ENCODE assay signal across 9 cellular contexts in genomic region chr1:75908717-75909152, GRCh38. TPM values are rescaled to one million over a fixed set of nuclear protein-coding genes. Genes with fewer than 3 reads are reported as not detected.
DNase-seq lines count a peak whose midpoint lies in the region; ATAC-seq and TF ChIP-seq lines count a peak whose summit lies in the region.
"Had no signal": no experiment of that assay in that cellular context is flagged by ENCODE, and none has a peak within 500 bp of the region (broad histone marks: within the 10 kb centered on the region; RNA-seq: fewer than 3 reads in every experiment).

No MANE protein-coding gene starts in this region.

- no peaks in the 10 kb centered on the region for H3K4me1 Mint-ChIP-seq in endothelial cell (ENCODE audit: unreplicated experiment)
- H3K4me1 Mint-ChIP-seq in activated CD8-positive, alpha-beta T cell treated with anti-CD3 and anti-CD28 coated beads, Interleukin-2, amount 10 ng/mL, durations not matched to agents 7 days and 5 days (ENCODE audit: low read depth), result no peaks in the 10 kb centered on the region
- H3K4me1 Mint-ChIP-seq: CD4-positive, CD25-positive, alpha-beta regulatory T cell had no signal

- H3K4me3 Mint-ChIP-seq in endothelial cell (ENCODE audit: unreplicated experiment), result no peak overlapping the region
- no peak overlapping the region for H3K4me3 Mint-ChIP-seq in activated CD8-positive, alpha-beta T cell treated with anti-CD3 and anti-CD28 coated beads, Interleukin-2, amount 10 ng/mL, durations not matched to agents 7 days and 5 days
- H3K4me3 Mint-ChIP-seq: CD4-positive, CD25-positive, alpha-beta regulatory T cell had no signal

- no peaks in the 10 kb centered on the region for H3K36me3 Mint-ChIP-seq in endothelial cell (ENCODE audit: low read depth, unreplicated experiment)
- H3K36me3 Mint-ChIP-seq in activated CD8-positive, alpha-beta T cell treated with anti-CD3 and anti-CD28 coated beads, Interleukin-2, amount 10 ng/mL, durations not matched to agents 7 days and 5 days (ENCODE audit: low read depth), result no peaks in the 10 kb centered on the region
- H3K36me3 Mint-ChIP-seq: CD4-positive, CD25-positive, alpha-beta regulatory T cell had no signal

- no peaks in the 10 kb centered on the region for H3K9me3 ChIP-seq in skeletal muscle satellite cell (replicated peaks; ENCODE audit: low read length)

- peak; percentile 78 for ATAC-seq in HG03139 (IDR thresholded peaks at IDR 0.05; ENCODE audit: unreplicated experiment)
- no peak for ATAC-seq in activated CD8-positive, alpha-beta T cell treated with anti-CD3 and anti-CD28 coated beads, Interleukin-2, amount 10 ng/mL, durations not matched to agents 7 days and 5 days

- peaks cover 4% of the 10 kb centered on the region for H3K27me3 ChIP-seq in skeletal muscle satellite cell (ENCODE audit: control insufficient read depth, insufficient read depth, low read length)

- no peaks in the 10 kb centered on the region for H3K27me3 Mint-ChIP-seq in endothelial cell (ENCODE audit: unreplicated experiment)
- no peaks in the 10 kb centered on the region for H3K27me3 Mint-ChIP-seq in activated CD8-positive, alpha-beta T cell treated with anti-CD3 and anti-CD28 coated beads, Interleukin-2, amount 10 ng/mL, durations not matched to agents 7 days and 5 days (ENCODE audit: low read depth)

- H3K9ac ChIP-seq in skeletal muscle satellite cell (ENCODE audit: low read depth, low read length), result no peak overlapping the region

- peak overlapping the region; percentile 33 for H3K4me2 ChIP-seq in skeletal muscle satellite cell (ENCODE audit: low read length)

- H3K9me3 Mint-ChIP-seq in endothelial cell (ENCODE audit: unreplicated experiment), result no peaks in the 10 kb centered on the region
- H3K9me3 Mint-ChIP-seq in activated CD8-positive, alpha-beta T cell treated with anti-CD3 and anti-CD28 coated beads, Interleukin-2, amount 10 ng/mL, durations not matched to agents 7 days and 5 days (ENCODE audit: insufficient read depth), result no peaks in the 10 kb centered on the region

- no peaks in the 10 kb centered on the region for H3K36me3 ChIP-seq in skeletal muscle satellite cell (ENCODE audit: insufficient read depth, low read length)

- POLR2A ChIA-PET in activated CD8-positive, alpha-beta T cell treated with anti-CD3 and anti-CD28 coated beads, Interleukin-2, amount 10 ng/mL, durations not matched to agents 7 days and 5 days (lab: Charles Lee), result no interaction called here

- no peak for TF ChIP-seq CTCF in endothelial cell (IDR thresholded peaks at IDR 0.05; ENCODE audit: unreplicated experiment)

- no peak overlapping the region for H3K4me3 ChIP-seq in skeletal muscle satellite cell (ENCODE audit: low read length)

- CTCF ChIA-PET in activated CD8-positive, alpha-beta T cell treated with anti-CD3 and anti-CD28 coated beads, Interleukin-2, amount 10 ng/mL, durations not matched to agents 7 days and 5 days (lab: Charles Lee), result no interaction called here

- H3K4me1 ChIP-seq in skeletal muscle satellite cell (ENCODE audit: control insufficient read depth, insufficient read depth, low read length), result no peaks in the 10 kb centered on the region

- DNase-seq in NCI-H510A treated with DMSO at 0.1 percent for 48 hours (lab: John Stamatoyannopoulos, UW) (peak; percentile 68), NCI-H510A (lab: John Stamatoyannopoulos, UW) (no peak), NCI-H82 (lab: John Stamatoyannopoulos, UW) (peak; percentile 82), endothelial cell (ENCODE audit: low spot score) (peak; percentile 38)
- no peak for DNase-seq in activated CD8-positive, alpha-beta T cell treated with anti-CD3 and anti-CD28 coated beads, Interleukin-2, amount 10 ng/mL, durations not matched to agents 7 days and 5 days
- no peak for DNase-seq in stimulated activated CD4-positive, alpha-beta T cell treated with anti-CD3 and anti-CD28 coated beads, Interleukin-15, amount 100 ng/mL, for 24 hours
- DNase-seq: CD4-positive, CD25-positive, alpha-beta regulatory T cell had no signal

- H3K27ac Mint-ChIP-seq in endothelial cell (ENCODE audit: unreplicated experiment), result no peak overlapping the region
- H3K27ac Mint-ChIP-seq in activated CD8-positive, alpha-beta T cell treated with anti-CD3 and anti-CD28 coated beads, Interleukin-2, amount 10 ng/mL, durations not matched to agents 7 days and 5 days, result no peak overlapping the region
- H3K27ac Mint-ChIP-seq: CD4-positive, CD25-positive, alpha-beta regulatory T cell had no signal

RNA-seq across cellular contexts. Expression of gene ASB17, which starts 23.5 kb away (rescaled TPM):
- not detected for total RNA-seq in endothelial cell (ENCODE audit: unreplicated experiment)
- total RNA-seq in skeletal muscle satellite cell (2012; rRNA removed), result not detected in 2 replicates
- total RNA-seq in activated CD8-positive, alpha-beta T cell treated with anti-CD3 and anti-CD28 coated beads, Interleukin-2, amount 10 ng/mL, durations not matched to agents 7 days and 5 days, result not detected
- total RNA-seq: CD4-positive, CD25-positive, alpha-beta regulatory T cell had no signal

Comparison
In these comparisons a context has a peak if more than half of its experiments do, and no peak if none do; other contexts are left out.
1. DNase-seq: peak in NCI-H510A treated with DMSO at 0.1 percent for 48 hours (single experiment), NCI-H82 (single experiment) and endothelial cell (single experiment); none in NCI-H510A (single experiment), activated CD8-positive, alpha-beta T cell treated with anti-CD3 and anti-CD28 coated beads, Interleukin-2, amount 10 ng/mL, durations not matched to agents 7 days and 5 days (single experiment) and stimulated activated CD4-positive, alpha-beta T cell treated with anti-CD3 and anti-CD28 coated beads, Interleukin-15, amount 100 ng/mL, for 24 hours (single experiment).